In genomic region chr10:2501519-2501918, GRCh38 we compare ENCODE assay signal across 7 cellular contexts.
DNase-seq lines count a peak whose midpoint lies in the region; ATAC-seq and TF ChIP-seq lines count a peak whose summit lies in the region.
"Not testable (repeated sequence)": the region's sequence is repeated elsewhere in the genome, so short reads cannot be mapped to it uniquely, and the experiment has no call there.

No MANE protein-coding gene starts in this region.

- POLR2A ChIA-PET in CD4-positive, alpha-beta T cell (lab: Charles Lee); activated CD8-positive, alpha-beta T cell treated with anti-CD3 and anti-CD28 coated beads for 36 hours (lab: Charles Lee); activated naive CD8-positive, alpha-beta T cell treated with anti-CD3 and anti-CD28 coated beads, Interleukin-2, amount 10 ng/mL, durations not matched to agents 7 days and 5 days (lab: Charles Lee): not testable (repeated sequence)

- not testable (repeated sequence) for H3K27me3 Mint-ChIP-seq in CD4-positive, alpha-beta T cell; activated CD8-positive, alpha-beta T cell treated with anti-CD3 and anti-CD28 coated beads for 36 hours; activated T-helper 17 cell treated with anti-CD3 and anti-CD28 coated beads, Interleukin-2, amount 50 U/mL, for 72 hours; activated naive CD8-positive, alpha-beta T cell treated with anti-CD3 and anti-CD28 coated beads, Interleukin-2, amount 10 ng/mL, durations not matched to agents 7 days and 5 days; memory B cell
- H3K27me3 Mint-ChIP-seq in stimulated activated naive B cell treated with anti-CD40 and anti-IgM and Interleukin-4, amounts not matched to agents 10 μg/mL and 1 μg/mL and 100 μg/mL, for 72 hours, result peaks cover 19 to 24% of the 10 kb centered on the region in 2 donors

- H3K4me3 Mint-ChIP-seq in CD4-positive, alpha-beta T cell; activated naive CD8-positive, alpha-beta T cell treated with anti-CD3 and anti-CD28 coated beads, Interleukin-2, amount 10 ng/mL, durations not matched to agents 7 days and 5 days: not testable (repeated sequence)
- peak overlapping the region; percentile 54 for H3K4me3 Mint-ChIP-seq in activated CD8-positive, alpha-beta T cell treated with anti-CD3 and anti-CD28 coated beads for 36 hours
- peak overlapping the region; percentile 6 for H3K4me3 Mint-ChIP-seq in activated T-helper 17 cell treated with anti-CD3 and anti-CD28 coated beads, Interleukin-2, amount 50 U/mL, for 72 hours
- H3K4me3 Mint-ChIP-seq in memory B cell, result peak overlapping the region; percentile 12
- peak overlapping the region; percentile 60 to 72 for H3K4me3 Mint-ChIP-seq in stimulated activated naive B cell treated with anti-CD40 and anti-IgM and Interleukin-4, amounts not matched to agents 10 μg/mL and 1 μg/mL and 100 μg/mL, for 72 hours

- CTCF ChIA-PET in CD4-positive, alpha-beta T cell (lab: Charles Lee); activated CD8-positive, alpha-beta T cell treated with anti-CD3 and anti-CD28 coated beads for 36 hours (lab: Charles Lee): not testable (repeated sequence)

- peaks cover 12% of the 10 kb centered on the region for H3K9me3 Mint-ChIP-seq in CD4-positive, alpha-beta T cell
- peaks cover 12% of the 10 kb centered on the region for H3K9me3 Mint-ChIP-seq in activated CD8-positive, alpha-beta T cell treated with anti-CD3 and anti-CD28 coated beads for 36 hours
- H3K9me3 Mint-ChIP-seq in activated T-helper 17 cell treated with anti-CD3 and anti-CD28 coated beads, Interleukin-2, amount 50 U/mL, for 72 hours, result peaks cover 11% of the 10 kb centered on the region
- peaks cover 27% of the 10 kb centered on the region for H3K9me3 Mint-ChIP-seq in activated naive CD8-positive, alpha-beta T cell treated with anti-CD3 and anti-CD28 coated beads, Interleukin-2, amount 10 ng/mL, durations not matched to agents 7 days and 5 days
- H3K9me3 Mint-ChIP-seq in memory B cell, result not testable (repeated sequence)
- peaks cover 9 to 16% of the 10 kb centered on the region in 2 donors for H3K9me3 Mint-ChIP-seq in stimulated activated naive B cell treated with anti-CD40 and anti-IgM and Interleukin-4, amounts not matched to agents 10 μg/mL and 1 μg/mL and 100 μg/mL, for 72 hours

- not testable (repeated sequence) for H3K36me3 Mint-ChIP-seq in CD4-positive, alpha-beta T cell (ENCODE audit: low read depth); activated CD8-positive, alpha-beta T cell treated with anti-CD3 and anti-CD28 coated beads for 36 hours (ENCODE audit: low read depth); activated T-helper 17 cell treated with anti-CD3 and anti-CD28 coated beads, Interleukin-2, amount 50 U/mL, for 72 hours (ENCODE audit: low read depth); activated naive CD8-positive, alpha-beta T cell treated with anti-CD3 and anti-CD28 coated beads, Interleukin-2, amount 10 ng/mL, durations not matched to agents 7 days and 5 days; memory B cell; stimulated activated naive B cell treated with anti-CD40 and anti-IgM and Interleukin-4, amounts not matched to agents 10 μg/mL and 1 μg/mL and 100 μg/mL, for 72 hours

- not testable (repeated sequence) for DNase-seq in CD4-positive, alpha-beta T cell; activated CD8-positive, alpha-beta T cell treated with anti-CD3 and anti-CD28 coated beads for 36 hours; activated naive CD8-positive, alpha-beta T cell treated with anti-CD3 and anti-CD28 coated beads, Interleukin-2, amount 10 ng/mL, durations not matched to agents 7 days and 5 days; memory B cell (ENCODE audit: low spot score in 2 of 2); stimulated activated naive B cell treated with anti-CD40 and anti-IgM and Interleukin-4, amounts not matched to agents 10 μg/mL and 1 μg/mL and 100 μg/mL, for 72 hours
- DNase-seq in Kasumi-1 (lab: John Stamatoyannopoulos, UW), result peak; percentile 7 to 17

- not testable (repeated sequence) for ATAC-seq in CD4-positive, alpha-beta T cell (ENCODE audit: poor library complexity); activated CD8-positive, alpha-beta T cell treated with anti-CD3 and anti-CD28 coated beads for 36 hours; activated T-helper 17 cell treated with anti-CD3 and anti-CD28 coated beads, Interleukin-2, amount 50 U/mL, for 72 hours (replicated peaks); activated naive CD8-positive, alpha-beta T cell treated with anti-CD3 and anti-CD28 coated beads, Interleukin-2, amount 10 ng/mL, durations not matched to agents 7 days and 5 days (ENCODE audit: low read depth); memory B cell (ENCODE audit: low read depth); stimulated activated naive B cell treated with anti-CD40 and anti-IgM and Interleukin-4, amounts not matched to agents 10 μg/mL and 1 μg/mL and 100 μg/mL, for 72 hours (replicated peaks)

- H3K27ac Mint-ChIP-seq in CD4-positive, alpha-beta T cell, result peak overlapping the region; percentile 56
- H3K27ac Mint-ChIP-seq in activated CD8-positive, alpha-beta T cell treated with anti-CD3 and anti-CD28 coated beads for 36 hours, result peak overlapping the region; percentile 32
- H3K27ac Mint-ChIP-seq in activated T-helper 17 cell treated with anti-CD3 and anti-CD28 coated beads, Interleukin-2, amount 50 U/mL, for 72 hours; memory B cell: not testable (repeated sequence)
- H3K27ac Mint-ChIP-seq in activated naive CD8-positive, alpha-beta T cell treated with anti-CD3 and anti-CD28 coated beads, Interleukin-2, amount 10 ng/mL, durations not matched to agents 7 days and 5 days, result peak overlapping the region; percentile 51
- H3K27ac Mint-ChIP-seq in stimulated activated naive B cell treated with anti-CD40 and anti-IgM and Interleukin-4, amounts not matched to agents 10 μg/mL and 1 μg/mL and 100 μg/mL, for 72 hours, result peak overlapping the region; percentile 52

- not testable (repeated sequence) for H3K9me3 ChIP-seq in CD4-positive, alpha-beta T cell (ENCODE audit: control insufficient read depth, low read length)

- H3K4me1 Mint-ChIP-seq in CD4-positive, alpha-beta T cell (ENCODE audit: low read depth), result peaks cover 17% of the 10 kb centered on the region
- H3K4me1 Mint-ChIP-seq in activated CD8-positive, alpha-beta T cell treated with anti-CD3 and anti-CD28 coated beads for 36 hours (ENCODE audit: low read depth); activated T-helper 17 cell treated with anti-CD3 and anti-CD28 coated beads, Interleukin-2, amount 50 U/mL, for 72 hours; activated naive CD8-positive, alpha-beta T cell treated with anti-CD3 and anti-CD28 coated beads, Interleukin-2, amount 10 ng/mL, durations not matched to agents 7 days and 5 days; memory B cell; stimulated activated naive B cell treated with anti-CD40 and anti-IgM and Interleukin-4, amounts not matched to agents 10 μg/mL and 1 μg/mL and 100 μg/mL, for 72 hours: not testable (repeated sequence)

- H3K27me3 ChIP-seq in CD4-positive, alpha-beta T cell (ENCODE audit: control insufficient read depth, insufficient read depth, low read length), result not testable (repeated sequence)

- not testable (repeated sequence) for H3K27ac ChIP-seq in CD4-positive, alpha-beta T cell (ENCODE audit: low read depth, low read length)

- TF ChIP-seq CTCF in CD4-positive, alpha-beta T cell (IDR thresholded peaks at IDR 0.05); activated CD8-positive, alpha-beta T cell treated with anti-CD3 and anti-CD28 coated beads for 36 hours (IDR thresholded peaks at IDR 0.05): not testable (repeated sequence)

- intact Hi-C loops in CD4-positive, alpha-beta T cell (cut with DNase I, micrococcal nuclease); activated CD8-positive, alpha-beta T cell treated with anti-CD3 and anti-CD28 coated beads for 36 hours (cut with micrococcal nuclease): not testable (repeated sequence)
